7 cellular contexts compared by ENCODE assay signal in genomic region chr17:65180752-65181236, GRCh38. TPM values are rescaled to one million over a fixed set of nuclear protein-coding genes. Genes with fewer than 3 reads are reported as not detected.
DNase-seq lines count a peak whose midpoint lies in the region; ATAC-seq and TF ChIP-seq lines count a peak whose summit lies in the region.
"Not testable (repeated sequence)": the region's sequence is repeated elsewhere in the genome, so short reads cannot be mapped to it uniquely, and the experiment has no call there.

No MANE protein-coding gene starts in this region.

- DNase-seq in CD4-positive, alpha-beta memory T cell; activated CD8-positive, alpha-beta T cell treated with anti-CD3 and anti-CD28 coated beads for 36 hours; activated naive CD4-positive, alpha-beta T cell treated with anti-CD3 and anti-CD28 coated beads, Interleukin-2, amount 10 ng/mL, durations not matched to agents 7 days and 5 days; effector memory CD8-positive, alpha-beta T cell; neural progenitor cell (ENCODE audit: low spot score): not testable (repeated sequence)

- not testable (repeated sequence) for H3F3A ChIP-seq in neural progenitor cell (ENCODE audit: low read depth)

- peaks cover 51 to 76% (median 68%) of the 10 kb centered on the region in 4 donors for H3K4me1 Mint-ChIP-seq in CD4-positive, alpha-beta memory T cell
- peaks cover 66% of the 10 kb centered on the region for H3K4me1 Mint-ChIP-seq in T-helper 1 cell treated with Interleukin-12 subunit alpha and Interleukin-12 subunit beta and Interleukin-4 antibody, amounts not matched to agents 30 μg/mL and 1 μg/mL, for 36 hours (ENCODE audit: low read depth)
- peaks cover 53% of the 10 kb centered on the region for H3K4me1 Mint-ChIP-seq in activated CD8-positive, alpha-beta T cell treated with anti-CD3 and anti-CD28 coated beads for 36 hours (ENCODE audit: low read depth)
- peaks cover 63% of the 10 kb centered on the region for H3K4me1 Mint-ChIP-seq in activated naive CD4-positive, alpha-beta T cell treated with anti-CD3 and anti-CD28 coated beads, Interleukin-2, amount 10 ng/mL, durations not matched to agents 7 days and 5 days
- H3K4me1 Mint-ChIP-seq in effector memory CD8-positive, alpha-beta T cell (ENCODE audit: low read depth in 2 of 2), result peaks cover 74 to 78% of the 10 kb centered on the region in 2 donors
- H3K4me1 Mint-ChIP-seq in neural progenitor cell, result peaks cover 61% of the 10 kb centered on the region

- H3K27me3 Mint-ChIP-seq in CD4-positive, alpha-beta memory T cell; T-helper 1 cell treated with Interleukin-12 subunit alpha and Interleukin-12 subunit beta and Interleukin-4 antibody, amounts not matched to agents 30 μg/mL and 1 μg/mL, for 36 hours (ENCODE audit: low read depth); activated CD8-positive, alpha-beta T cell treated with anti-CD3 and anti-CD28 coated beads for 36 hours; effector memory CD8-positive, alpha-beta T cell; neural progenitor cell (ENCODE audit: insufficient read depth, low read depth): not testable (repeated sequence)
- H3K27me3 Mint-ChIP-seq in activated naive CD4-positive, alpha-beta T cell treated with anti-CD3 and anti-CD28 coated beads, Interleukin-2, amount 10 ng/mL, durations not matched to agents 7 days and 5 days, result peaks cover 22% of the 10 kb centered on the region

- not testable (repeated sequence) for H3K27me3 ChIP-seq in CD4-positive, alpha-beta memory T cell (ENCODE audit: insufficient read depth, low read length); neural progenitor cell

- H3K4me2 ChIP-seq in neural progenitor cell, result not testable (repeated sequence)

- peak overlapping the region; percentile 57 to 86 (median 72) for H3K4me3 Mint-ChIP-seq in CD4-positive, alpha-beta memory T cell
- not testable (repeated sequence) for H3K4me3 Mint-ChIP-seq in T-helper 1 cell treated with Interleukin-12 subunit alpha and Interleukin-12 subunit beta and Interleukin-4 antibody, amounts not matched to agents 30 μg/mL and 1 μg/mL, for 36 hours; activated CD8-positive, alpha-beta T cell treated with anti-CD3 and anti-CD28 coated beads for 36 hours; activated naive CD4-positive, alpha-beta T cell treated with anti-CD3 and anti-CD28 coated beads, Interleukin-2, amount 10 ng/mL, durations not matched to agents 7 days and 5 days; neural progenitor cell
- peak overlapping the region; percentile 77 to 87 for H3K4me3 Mint-ChIP-seq in effector memory CD8-positive, alpha-beta T cell

- H3K4me3 ChIP-seq in CD4-positive, alpha-beta memory T cell (ENCODE audit: low read length in 2 of 2); neural progenitor cell: not testable (repeated sequence)

- not testable (repeated sequence) for TF ChIP-seq CTCF in activated CD8-positive, alpha-beta T cell treated with anti-CD3 and anti-CD28 coated beads for 36 hours (IDR thresholded peaks at IDR 0.05); neural progenitor cell (IDR thresholded peaks at IDR 0.05)

- H3K36me3 Mint-ChIP-seq in CD4-positive, alpha-beta memory T cell; T-helper 1 cell treated with Interleukin-12 subunit alpha and Interleukin-12 subunit beta and Interleukin-4 antibody, amounts not matched to agents 30 μg/mL and 1 μg/mL, for 36 hours (ENCODE audit: low read depth); activated CD8-positive, alpha-beta T cell treated with anti-CD3 and anti-CD28 coated beads for 36 hours (ENCODE audit: low read depth); activated naive CD4-positive, alpha-beta T cell treated with anti-CD3 and anti-CD28 coated beads, Interleukin-2, amount 10 ng/mL, durations not matched to agents 7 days and 5 days; effector memory CD8-positive, alpha-beta T cell (ENCODE audit: insufficient read depth); neural progenitor cell: not testable (repeated sequence)

- intact Hi-C loops in CD4-positive, alpha-beta memory T cell (cut with micrococcal nuclease); activated CD8-positive, alpha-beta T cell treated with anti-CD3 and anti-CD28 coated beads for 36 hours (cut with micrococcal nuclease): not testable (repeated sequence)

- not testable (repeated sequence) for H3K27ac ChIP-seq in CD4-positive, alpha-beta memory T cell (ENCODE audit: low read depth, low read length); neural progenitor cell
- peak overlapping the region; percentile 77 for H3K27ac ChIP-seq in KOPT-K1 (ENCODE audit: low read depth, low read length, poor library complexity, severe bottlenecking)

- ATAC-seq in activated CD8-positive, alpha-beta T cell treated with anti-CD3 and anti-CD28 coated beads for 36 hours; effector memory CD8-positive, alpha-beta T cell (replicated peaks): not testable (repeated sequence)

- not testable (repeated sequence) for H3K9me3 ChIP-seq in CD4-positive, alpha-beta memory T cell (ENCODE audit: control insufficient read depth in 1 of 2, low read length in 2 of 2); KOPT-K1 (ENCODE audit: insufficient read depth, low read length, poor library complexity, severe bottlenecking); neural progenitor cell (ENCODE audit: low read depth)

- not testable (repeated sequence) for H2AFZ ChIP-seq in neural progenitor cell (replicated peaks)

- POLR2A ChIA-PET in CD4-positive, alpha-beta memory T cell (lab: Charles Lee; ENCODE audit: partially characterized antibody), result interaction anchor here (1.2 to 3.9 kb wide), 5 partner anchors 15 to 124 kb away, joined by 4 to 27 read pairs (median 7); partner anchors contain the start of genes GNA13 and RGS9
- POLR2A ChIA-PET in activated CD8-positive, alpha-beta T cell treated with anti-CD3 and anti-CD28 coated beads for 36 hours (lab: Charles Lee), result interaction anchor here (1.2 to 1.8 kb wide), 3 partner anchors 48 to 141 kb away, joined by 3 to 8 read pairs (median 5); no protein-coding TSS in a partner anchor

- not testable (repeated sequence) for H3K79me2 ChIP-seq in neural progenitor cell (ENCODE audit: low read depth)

- H3K4me1 ChIP-seq in CD4-positive, alpha-beta memory T cell (ENCODE audit: insufficient read depth, low read length), result peaks cover 54% of the 10 kb centered on the region
- peaks cover 36% of the 10 kb centered on the region for H3K4me1 ChIP-seq in neural progenitor cell

- not testable (repeated sequence) for H4K20me1 ChIP-seq in neural progenitor cell (ENCODE audit: low read depth)

- H3K27ac Mint-ChIP-seq in CD4-positive, alpha-beta memory T cell, result peak overlapping the region; percentile 86 to 98 (median 93)
- peak overlapping the region; percentile 85 for H3K27ac Mint-ChIP-seq in T-helper 1 cell treated with Interleukin-12 subunit alpha and Interleukin-12 subunit beta and Interleukin-4 antibody, amounts not matched to agents 30 μg/mL and 1 μg/mL, for 36 hours
- peak overlapping the region; percentile 86 for H3K27ac Mint-ChIP-seq in activated CD8-positive, alpha-beta T cell treated with anti-CD3 and anti-CD28 coated beads for 36 hours
- peak overlapping the region; percentile 17 for H3K27ac Mint-ChIP-seq in activated naive CD4-positive, alpha-beta T cell treated with anti-CD3 and anti-CD28 coated beads, Interleukin-2, amount 10 ng/mL, durations not matched to agents 7 days and 5 days
- peak overlapping the region; percentile 93 to 94 for H3K27ac Mint-ChIP-seq in effector memory CD8-positive, alpha-beta T cell
- H3K27ac Mint-ChIP-seq in neural progenitor cell, result peak overlapping the region; percentile 73

- not testable (repeated sequence) for H3K36me3 ChIP-seq in CD4-positive, alpha-beta memory T cell (ENCODE audit: insufficient read depth, low read length); KOPT-K1 (ENCODE audit: insufficient read depth, low read length); neural progenitor cell

- H3K9me3 Mint-ChIP-seq in CD4-positive, alpha-beta memory T cell; T-helper 1 cell treated with Interleukin-12 subunit alpha and Interleukin-12 subunit beta and Interleukin-4 antibody, amounts not matched to agents 30 μg/mL and 1 μg/mL, for 36 hours; activated CD8-positive, alpha-beta T cell treated with anti-CD3 and anti-CD28 coated beads for 36 hours; activated naive CD4-positive, alpha-beta T cell treated with anti-CD3 and anti-CD28 coated beads, Interleukin-2, amount 10 ng/mL, durations not matched to agents 7 days and 5 days; neural progenitor cell: not testable (repeated sequence)
- H3K9me3 Mint-ChIP-seq in effector memory CD8-positive, alpha-beta T cell, result peaks cover 7 to 15% of the 10 kb centered on the region in 2 donors

- H3K9ac ChIP-seq in neural progenitor cell, result not testable (repeated sequence)

- CTCF ChIA-PET in CD4-positive, alpha-beta memory T cell (lab: Charles Lee; ENCODE audit: partially characterized antibody), result interaction anchor here (1.2 to 2.5 kb wide), 2 partner anchors 44 to 57 kb away, joined by 3 to 9 read pairs; partner anchors contain the start of gene RGS9
- CTCF ChIA-PET in activated CD8-positive, alpha-beta T cell treated with anti-CD3 and anti-CD28 coated beads for 36 hours (lab: Charles Lee), result interaction anchor here (0.8 to 2.1 kb wide), 5 partner anchors 11 to 219 kb away, joined by 3 to 8 read pairs (median 3); no protein-coding TSS in a partner anchor
- CTCF ChIA-PET in activated naive CD4-positive, alpha-beta T cell treated with anti-CD3 and anti-CD28 coated beads, Interleukin-2, amount 10 ng/mL, durations not matched to agents 7 days and 5 days (lab: Charles Lee), result interaction anchor here (1.2 to 3.2 kb wide), 4 partner anchors 8 to 80 kb away, joined by 3 to 12 read pairs (median 7); partner anchors contain the start of gene RGS9

RNA-seq across cellular contexts. Expression of gene RGS9, which starts 43.6 kb away (rescaled TPM):
- total RNA-seq in CD4-positive, alpha-beta memory T cell, result under 1 TPM; 0.67 to 0.84 TPM
- polyA plus RNA-seq in CD4-positive, alpha-beta memory T cell, result 1 to 10 TPM; 1.6 to 2.7 TPM
- total RNA-seq in activated CD8-positive, alpha-beta T cell treated with anti-CD3 and anti-CD28 coated beads for 36 hours, result 1 to 10 TPM; 1.3 to 1.9 TPM
- total RNA-seq in neural progenitor cell (ENCODE audit: low replicate concordance), result 3.6 and 7.9 TPM in 2 replicates

Comparison
In these comparisons a context has a peak if more than half of its experiments do, and no peak if none do; other contexts are left out.
1. H3K27ac Mint-ChIP-seq: peak in every context shown above with its lines; median percentile 94 in effector memory CD8-positive, alpha-beta T cell; 93 in CD4-positive, alpha-beta memory T cell; 86 in activated CD8-positive, alpha-beta T cell treated with anti-CD3 and anti-CD28 coated beads for 36 hours; 85 in T-helper 1 cell treated with Interleukin-12 subunit alpha and Interleukin-12 subunit beta and Interleukin-4 antibody, amounts not matched to agents 30 μg/mL and 1 μg/mL, for 36 hours; 73 in neural progenitor cell; 17 in activated naive CD4-positive, alpha-beta T cell treated with anti-CD3 and anti-CD28 coated beads, Interleukin-2, amount 10 ng/mL, durations not matched to agents 7 days and 5 days.